ENCODE assay signal across 16 cellular contexts in genomic region chr2:170024721-170025120, GRCh38.
DNase-seq lines count a peak whose midpoint lies in the region; ATAC-seq and TF ChIP-seq lines count a peak whose summit lies in the region.
"Had no signal": no experiment of that assay in that cellular context is flagged by ENCODE, and none has a peak within 500 bp of the region (broad histone marks: within the 10 kb centered on the region; RNA-seq: fewer than 3 reads in every experiment).

No MANE protein-coding gene starts in this region.

- H3K4me3 ChIP-seq in gastrocnemius medialis: no peak overlapping the region
- H3K4me3 ChIP-seq in naive thymus-derived CD4-positive, alpha-beta T cell (ENCODE audit: low read length): no peak overlapping the region
- H3K4me3 ChIP-seq: BLaER1, left ventricle myocardium inferior, stomach had no signal

- POLR2A ChIA-PET in naive thymus-derived CD4-positive, alpha-beta T cell (lab: Charles Lee): no interaction called here

- intact Hi-C loops in gastrocnemius medialis (cut with DNase I; ENCODE audit: low total_unique reads): no loop called here
- intact Hi-C loops in naive thymus-derived CD4-positive, alpha-beta T cell (cut with micrococcal nuclease): no loop called here

- peaks cover 5 to 54% (median 28%) of the 10 kb centered on the region in 5 donors for H3K36me3 Mint-ChIP-seq in naive thymus-derived CD4-positive, alpha-beta T cell

- no peaks in the 10 kb centered on the region for H3K27me3 ChIP-seq in gastrocnemius medialis
- no peaks in the 10 kb centered on the region for H3K27me3 ChIP-seq in naive thymus-derived CD4-positive, alpha-beta T cell (ENCODE audit: control insufficient read depth in 2 of 2, insufficient read depth in 2 of 2, low read length in 2 of 2)
- H3K27me3 ChIP-seq: BLaER1, stomach had no signal

- ATAC-seq in GM19023 (IDR thresholded peaks at IDR 0.05; ENCODE audit: unreplicated experiment) (peak; percentile 64), GM21825 (IDR thresholded peaks at IDR 0.05; ENCODE audit: unreplicated experiment) (peak; percentile 66), HG03520 (IDR thresholded peaks at IDR 0.05; ENCODE audit: unreplicated experiment) (peak; percentile 86), gastrocnemius medialis (no peak)
- no peak for ATAC-seq in naive thymus-derived CD4-positive, alpha-beta T cell

- H3K4me3 Mint-ChIP-seq in naive thymus-derived CD4-positive, alpha-beta T cell: no peak overlapping the region
- H3K4me3 Mint-ChIP-seq: activated CD4-positive, alpha-beta T cell treated with anti-CD3 and anti-CD28 coated beads, Interleukin-2, amount 10 ng/mL, durations not matched to agents 24 days and 14 days; central memory CD8-positive, alpha-beta T cell had no signal

- H3K4me1 ChIP-seq in gastrocnemius medialis: peaks cover 19 to 28% of the 10 kb centered on the region in 2 donors
- no peaks in the 10 kb centered on the region for H3K4me1 ChIP-seq in naive thymus-derived CD4-positive, alpha-beta T cell (ENCODE audit: control insufficient read depth in 2 of 2, insufficient read depth in 2 of 2, low read length in 2 of 2)
- H3K4me1 ChIP-seq: BLaER1, stomach had no signal

- TF ChIP-seq CTCF in gastrocnemius medialis (IDR thresholded peaks at IDR 0.05 in 4 of 5, conservative IDR thresholded peaks at IDR 0.05 in 1 of 5): no peak

- no peak for DNase-seq in gastrocnemius medialis
- DNase-seq in naive thymus-derived CD4-positive, alpha-beta T cell: no peak
- DNase-seq in NCI-H2029 treated with DMSO at 0.1 percent for 48 hours (lab: John Stamatoyannopoulos, UW): no peak
- DNase-seq in nucleus accumbens (lab: John Stamatoyannopoulos, UW): no peak
- DNase-seq: activated CD4-positive, alpha-beta T cell treated with anti-CD3 and anti-CD28 coated beads, Interleukin-2, amount 10 ng/mL, durations not matched to agents 24 days and 14 days; activated T-cell treated with anti-CD3 and anti-CD28 coated beads, Interleukin-2, amount 50 U/mL, for 1 hour; left ventricle myocardium inferior; NCI-H2081; NCI-H69; stomach; T-helper 9 cell had no signal

- H3K27me3 Mint-ChIP-seq in naive thymus-derived CD4-positive, alpha-beta T cell: no peaks in the 10 kb centered on the region
- H3K27me3 Mint-ChIP-seq: activated CD4-positive, alpha-beta T cell treated with anti-CD3 and anti-CD28 coated beads, Interleukin-2, amount 10 ng/mL, durations not matched to agents 24 days and 14 days; central memory CD8-positive, alpha-beta T cell had no signal

- in situ Hi-C loops in gastrocnemius medialis (cut with MboI; ENCODE audit: low sequenced_read_pairs in 4 of 4): no loop called here

- no peaks in the 10 kb centered on the region for H3K4me1 Mint-ChIP-seq in naive thymus-derived CD4-positive, alpha-beta T cell
- H3K4me1 Mint-ChIP-seq: activated CD4-positive, alpha-beta T cell treated with anti-CD3 and anti-CD28 coated beads, Interleukin-2, amount 10 ng/mL, durations not matched to agents 24 days and 14 days; central memory CD8-positive, alpha-beta T cell had no signal

- no peaks in the 10 kb centered on the region for H3K9me3 Mint-ChIP-seq in naive thymus-derived CD4-positive, alpha-beta T cell
- H3K9me3 Mint-ChIP-seq: activated CD4-positive, alpha-beta T cell treated with anti-CD3 and anti-CD28 coated beads, Interleukin-2, amount 10 ng/mL, durations not matched to agents 24 days and 14 days; central memory CD8-positive, alpha-beta T cell had no signal

- H3K9me3 ChIP-seq in gastrocnemius medialis: no peaks in the 10 kb centered on the region
- H3K9me3 ChIP-seq in naive thymus-derived CD4-positive, alpha-beta T cell (ENCODE audit: control insufficient read depth in 2 of 3, low read length in 3 of 3): no peaks in the 10 kb centered on the region
- H3K9me3 ChIP-seq: BLaER1, left ventricle myocardium inferior, stomach had no signal

- peaks cover 0 to 4% of the 10 kb centered on the region in 2 donors for H3K36me3 ChIP-seq in gastrocnemius medialis
- H3K36me3 ChIP-seq in naive thymus-derived CD4-positive, alpha-beta T cell (ENCODE audit: control insufficient read depth in 2 of 3, insufficient read depth in 3 of 3, low read length in 3 of 3): peaks cover 0 to 2% (median 0%) of the 10 kb centered on the region in 3 experiments

- no peak for TF ChIP-seq POLR2A in gastrocnemius medialis (IDR thresholded peaks at IDR 0.05)

- H3K27ac ChIP-seq in gastrocnemius medialis: peak overlapping the region in 3 of 4 donors; percentile 3 to 49 (median 29)
- no peak overlapping the region for H3K27ac ChIP-seq in naive thymus-derived CD4-positive, alpha-beta T cell (ENCODE audit: low read depth, low read length)
- H3K27ac ChIP-seq: BLaER1, left ventricle myocardium inferior, stomach had no signal

- CTCF ChIA-PET in naive thymus-derived CD4-positive, alpha-beta T cell (lab: Charles Lee): no interaction called here

- no peak overlapping the region for H3K27ac Mint-ChIP-seq in naive thymus-derived CD4-positive, alpha-beta T cell
- H3K27ac Mint-ChIP-seq: activated CD4-positive, alpha-beta T cell treated with anti-CD3 and anti-CD28 coated beads, Interleukin-2, amount 10 ng/mL, durations not matched to agents 24 days and 14 days had no signal

Comparison
In these comparisons a context has a peak if more than half of its experiments do, and no peak if none do; other contexts are left out.
1. ATAC-seq: peak in GM19023 (single experiment), GM21825 (single experiment) and HG03520 (single experiment); none in gastrocnemius medialis (0 of 2) and naive thymus-derived CD4-positive, alpha-beta T cell (single experiment).